1 cellular context compared by ENCODE assay signal in the genomic region with DNA sequence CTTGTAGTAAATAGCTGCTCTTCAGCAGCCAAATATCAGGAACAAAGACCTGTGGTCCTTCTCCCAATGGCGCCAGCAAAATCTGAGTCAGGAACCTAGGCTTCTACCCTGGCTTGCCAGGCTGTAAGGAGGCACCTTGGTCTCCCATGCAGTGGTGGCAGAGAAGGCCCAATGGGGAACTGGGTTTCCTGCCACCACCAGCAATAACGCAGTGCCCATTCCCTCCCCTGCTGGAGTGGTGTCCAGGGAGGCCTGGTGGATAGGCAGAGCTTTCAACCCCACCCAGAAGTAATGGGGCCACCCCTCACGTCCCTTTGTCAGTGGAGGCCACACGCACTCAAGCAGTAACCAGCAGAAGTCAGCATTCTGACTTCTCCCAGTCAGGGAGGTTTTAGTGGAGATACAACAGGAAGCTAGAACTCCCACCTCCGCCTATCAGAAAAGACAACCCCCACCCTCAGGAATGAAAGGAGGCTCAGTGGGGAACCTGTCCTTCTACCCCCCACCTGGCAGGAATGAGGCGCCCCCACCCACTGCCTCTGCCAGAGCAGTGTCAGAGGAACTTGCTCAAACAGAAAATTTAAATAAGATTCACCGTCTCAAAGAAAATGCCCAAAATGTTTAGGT.
TF ChIP-seq lines count a peak whose summit lies in the region.

No MANE protein-coding gene starts in this region.

TF ChIP-seq in GM23338, 12 proteins besides CTCF, POLR2A, EP300 and RAD21:
- TF ChIP-seq ZNF462 (CRISPR knock-in tag; IDR thresholded peaks at IDR 0.05) (no peak), EZH2phosphoT487 (IDR thresholded peaks at IDR 0.05; ENCODE audit: unreplicated experiment) (no peak), CREB1 (CRISPR knock-in tag; IDR thresholded peaks at IDR 0.05; ENCODE audit: low read depth) (no peak), POLR2AphosphoS5 (IDR thresholded peaks at IDR 0.05; ENCODE audit: low read depth) (no peak), ZNF114 (CRISPR knock-in tag; IDR thresholded peaks at IDR 0.05) (no peak), ZNF331 (CRISPR knock-in tag; IDR thresholded peaks at IDR 0.05; ENCODE audit: low read depth) (no peak), JUNB (IDR thresholded peaks at IDR 0.05; ENCODE audit: unreplicated experiment) (no peak), NANOG (IDR thresholded peaks at IDR 0.05; ENCODE audit: borderline replicate concordance) (no peak), EZH2 (IDR thresholded peaks at IDR 0.05; ENCODE audit: low read depth, unreplicated experiment) (no peak), STAT1 (IDR thresholded peaks at IDR 0.05; ENCODE audit: unreplicated experiment) (no peak)
- TF ChIP-seq, protein P1, sequence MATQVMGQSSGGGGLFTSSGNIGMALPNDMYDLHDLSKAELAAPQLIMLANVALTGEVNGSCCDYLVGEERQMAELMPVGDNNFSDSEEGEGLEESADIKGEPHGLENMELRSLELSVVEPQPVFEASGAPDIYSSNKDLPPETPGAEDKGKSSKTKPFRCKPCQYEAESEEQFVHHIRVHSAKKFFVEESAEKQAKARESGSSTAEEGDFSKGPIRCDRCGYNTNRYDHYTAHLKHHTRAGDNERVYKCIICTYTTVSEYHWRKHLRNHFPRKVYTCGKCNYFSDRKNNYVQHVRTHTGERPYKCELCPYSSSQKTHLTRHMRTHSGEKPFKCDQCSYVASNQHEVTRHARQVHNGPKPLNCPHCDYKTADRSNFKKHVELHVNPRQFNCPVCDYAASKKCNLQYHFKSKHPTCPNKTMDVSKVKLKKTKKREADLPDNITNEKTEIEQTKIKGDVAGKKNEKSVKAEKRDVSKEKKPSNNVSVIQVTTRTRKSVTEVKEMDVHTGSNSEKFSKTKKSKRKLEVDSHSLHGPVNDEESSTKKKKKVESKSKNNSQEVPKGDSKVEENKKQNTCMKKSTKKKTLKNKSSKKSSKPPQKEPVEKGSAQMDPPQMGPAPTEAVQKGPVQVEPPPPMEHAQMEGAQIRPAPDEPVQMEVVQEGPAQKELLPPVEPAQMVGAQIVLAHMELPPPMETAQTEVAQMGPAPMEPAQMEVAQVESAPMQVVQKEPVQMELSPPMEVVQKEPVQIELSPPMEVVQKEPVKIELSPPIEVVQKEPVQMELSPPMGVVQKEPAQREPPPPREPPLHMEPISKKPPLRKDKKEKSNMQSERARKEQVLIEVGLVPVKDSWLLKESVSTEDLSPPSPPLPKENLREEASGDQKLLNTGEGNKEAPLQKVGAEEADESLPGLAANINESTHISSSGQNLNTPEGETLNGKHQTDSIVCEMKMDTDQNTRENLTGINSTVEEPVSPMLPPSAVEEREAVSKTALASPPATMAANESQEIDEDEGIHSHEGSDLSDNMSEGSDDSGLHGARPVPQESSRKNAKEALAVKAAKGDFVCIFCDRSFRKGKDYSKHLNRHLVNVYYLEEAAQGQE (IDR thresholded peaks at IDR 0.05; ENCODE audit: unreplicated experiment), result no peak
- TF ChIP-seq, protein P2, sequence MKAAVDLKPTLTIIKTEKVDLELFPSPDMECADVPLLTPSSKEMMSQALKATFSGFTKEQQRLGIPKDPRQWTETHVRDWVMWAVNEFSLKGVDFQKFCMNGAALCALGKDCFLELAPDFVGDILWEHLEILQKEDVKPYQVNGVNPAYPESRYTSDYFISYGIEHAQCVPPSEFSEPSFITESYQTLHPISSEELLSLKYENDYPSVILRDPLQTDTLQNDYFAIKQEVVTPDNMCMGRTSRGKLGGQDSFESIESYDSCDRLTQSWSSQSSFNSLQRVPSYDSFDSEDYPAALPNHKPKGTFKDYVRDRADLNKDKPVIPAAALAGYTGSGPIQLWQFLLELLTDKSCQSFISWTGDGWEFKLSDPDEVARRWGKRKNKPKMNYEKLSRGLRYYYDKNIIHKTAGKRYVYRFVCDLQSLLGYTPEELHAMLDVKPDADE (IDR thresholded peaks at IDR 0.05), result no peak
